1 cellular context compared by ENCODE assay signal in genomic region chr2:85435986-85436835, GRCh38.
TF ChIP-seq lines count a peak whose summit lies in the region.

No MANE protein-coding gene starts in this region.

TF ChIP-seq in HEK293, 187 proteins besides CTCF, POLR2A, EP300 and RAD21 (continued from another document):
- TF ChIP-seq HIC1 (tag by site-specific recombination; IDR thresholded peaks at IDR 0.05) (no peak), KLF7 (tag by site-specific recombination; IDR thresholded peaks at IDR 0.05; ENCODE audit: borderline replicate concordance) (no peak)
